ENCODE assay signal across 36 cellular contexts in genomic region chr18:8307960-8308359, GRCh38.
"Had no signal": no experiment of that assay in that cellular context is flagged by ENCODE, and none has a peak within 500 bp of the region (broad histone marks: within the 10 kb centered on the region; RNA-seq: fewer than 3 reads in every experiment).

No MANE protein-coding gene starts in this region.

- H3K4me3 ChIP-seq: ascending aorta, breast epithelium, cardiac muscle cell, coronary artery, dorsolateral prefrontal cortex, esophagus muscularis mucosa, gastroesophageal sphincter, heart right ventricle, hepatocyte had no signal

- H3K9me3 Mint-ChIP-seq: activated CD4-positive, alpha-beta memory T cell treated with anti-CD3 and anti-CD28 coated beads for 36 hours; activated CD4-positive, alpha-beta T cell treated with anti-CD3 and anti-CD28 coated beads, Interleukin-2, amount 10 ng/mL, durations not matched to agents 24 days and 14 days; activated naive CD4-positive, alpha-beta T cell treated with anti-CD3 and anti-CD28 coated beads for 36 hours; activated naive CD4-positive, alpha-beta T cell treated with anti-CD3 and anti-CD28 coated beads, Interleukin-2, amount 50 U/mL, for 24 hours; activated naive CD8-positive, alpha-beta T cell treated with anti-CD3 and anti-CD28 coated beads, Interleukin-2, amount 10 ng/mL, durations not matched to agents 7 days and 5 days; activated T-helper 1 cell treated with anti-CD3 and anti-CD28 coated beads, Interleukin-12 subunit alpha, Interleukin-12 subunit beta, Interleukin-2, Interleukin-4 antibody, amounts not matched to agents 30 ng/mL and 10 ng/mL and 1 ng/mL, durations not matched to agents 14 hours and 24 hours and 36 hours; activated T-helper 2 cell treated with anti-CD3 and anti-CD28 coated beads, Interferon-gamma antibody, Interleukin-2, Interleukin-4, amounts not matched to agents 10 μg/mL and 5 μg/mL and 100 μg/mL, durations not matched to agents 14 hours and 24 hours and 36 hours; brain; dendritic cell treated with granulocyte-macrophage colony-stimulating factor and Interleukin-4, amounts not matched to agents 40 ng/mL and 50 ng/mL, for 4 days; endodermal cell; T-helper 2 cell treated with Interferon-gamma antibody and Interleukin-4, amounts not matched to agents 5 μg/mL and 100 μg/mL, for 36 hours had no signal

- H3K27ac Mint-ChIP-seq: activated CD4-positive, alpha-beta memory T cell treated with anti-CD3 and anti-CD28 coated beads for 36 hours; activated CD4-positive, alpha-beta T cell treated with anti-CD3 and anti-CD28 coated beads for 36 hours; activated CD4-positive, alpha-beta T cell treated with anti-CD3 and anti-CD28 coated beads, Interleukin-2, amount 10 ng/mL, durations not matched to agents 24 days and 14 days; activated CD8-positive, alpha-beta memory T cell treated with anti-CD3 and anti-CD28 coated beads, Interleukin-2, amount 10 ng/mL, durations not matched to agents 7 days and 5 days; activated CD8-positive, alpha-beta T cell treated with anti-CD3 and anti-CD28 coated beads, Interleukin-2, amount 10 ng/mL, durations not matched to agents 7 days and 5 days; activated naive CD4-positive, alpha-beta T cell treated with anti-CD3 and anti-CD28 coated beads for 36 hours; activated naive CD4-positive, alpha-beta T cell treated with anti-CD3 and anti-CD28 coated beads, Interleukin-2, amount 50 U/mL, for 24 hours; activated naive CD8-positive, alpha-beta T cell treated with anti-CD3 and anti-CD28 coated beads, Interleukin-2, amount 10 ng/mL, durations not matched to agents 7 days and 5 days; activated T-helper 1 cell treated with anti-CD3 and anti-CD28 coated beads, Interleukin-12 subunit alpha, Interleukin-12 subunit beta, Interleukin-2, Interleukin-4 antibody, amounts not matched to agents 30 ng/mL and 10 ng/mL and 1 ng/mL, durations not matched to agents 14 hours and 24 hours and 36 hours; activated T-helper 2 cell treated with anti-CD3 and anti-CD28 coated beads, Interferon-gamma antibody, Interleukin-2, Interleukin-4, amounts not matched to agents 10 μg/mL and 5 μg/mL and 100 μg/mL, durations not matched to agents 14 hours and 24 hours and 36 hours; brain; dendritic cell treated with granulocyte-macrophage colony-stimulating factor and Interleukin-4, amounts not matched to agents 40 ng/mL and 50 ng/mL, for 4 days; endodermal cell; T-helper 17 cell; T-helper 2 cell treated with Interferon-gamma antibody and Interleukin-4, amounts not matched to agents 5 μg/mL and 100 μg/mL, for 36 hours had no signal

- H3K36me3 Mint-ChIP-seq: activated CD4-positive, alpha-beta memory T cell treated with anti-CD3 and anti-CD28 coated beads for 36 hours; activated CD8-positive, alpha-beta memory T cell treated with anti-CD3 and anti-CD28 coated beads, Interleukin-2, amount 10 ng/mL, durations not matched to agents 7 days and 5 days; activated naive CD4-positive, alpha-beta T cell treated with anti-CD3 and anti-CD28 coated beads, Interleukin-2, amount 50 U/mL, for 24 hours; activated naive CD8-positive, alpha-beta T cell treated with anti-CD3 and anti-CD28 coated beads, Interleukin-2, amount 10 ng/mL, durations not matched to agents 7 days and 5 days had no signal

- DNase-seq: activated CD4-positive, alpha-beta memory T cell treated with anti-CD3 and anti-CD28 coated beads for 36 hours; activated CD4-positive, alpha-beta T cell treated with anti-CD3 and anti-CD28 coated beads for 36 hours; activated CD4-positive, alpha-beta T cell treated with anti-CD3 and anti-CD28 coated beads, Interleukin-2, amount 10 ng/mL, durations not matched to agents 24 days and 14 days; activated CD4-positive, CD25-positive, alpha-beta regulatory T cell; activated CD4-positive, CD25-positive, alpha-beta regulatory T cell treated with anti-CD3 and anti-CD28 coated beads, Interleukin-2, amount 50 U/mL, for 72 hours; activated CD8-positive, alpha-beta memory T cell treated with anti-CD3 and anti-CD28 coated beads, Interleukin-2, amount 10 ng/mL, durations not matched to agents 7 days and 5 days; activated CD8-positive, alpha-beta memory T cell treated with anti-CD3 and anti-CD28 coated beads, Interleukin-2, amount 50 U/mL, for 4 hours; activated CD8-positive, alpha-beta T cell treated with anti-CD3 and anti-CD28 coated beads, Interleukin-2, amount 10 ng/mL, durations not matched to agents 7 days and 5 days; activated effector memory CD4-positive, alpha-beta T cell treated with anti-CD3 and anti-CD28 coated beads, Interleukin-2, amount 50 U/mL, for 16 hours; activated naive CD4-positive, alpha-beta T cell treated with anti-CD3 and anti-CD28 coated beads for 36 hours; activated naive CD8-positive, alpha-beta T cell treated with anti-CD3 and anti-CD28 coated beads, Interleukin-2, amount 10 ng/mL, durations not matched to agents 7 days and 5 days; activated T-cell treated with anti-CD3 and anti-CD28 coated beads, Interleukin-2, amount 50 U/mL, for 1 hour; activated T-cell treated with anti-CD3 and anti-CD28 coated beads, Interleukin-2, amount 50 U/mL, for 48 hours; central memory CD4-positive, alpha-beta T cell; cerebellar nuclear complex; dorsolateral prefrontal cortex; effector memory CD4-positive, alpha-beta T cell; endodermal cell; erythroblast; foreskin melanocyte; heart right ventricle; T-helper 17 cell; T1000 had no signal

- ATAC-seq: activated CD4-positive, alpha-beta T cell treated with anti-CD3 and anti-CD28 coated beads for 36 hours; activated CD8-positive, alpha-beta memory T cell treated with anti-CD3 and anti-CD28 coated beads, Interleukin-2, amount 10 ng/mL, durations not matched to agents 7 days and 5 days; activated CD8-positive, alpha-beta T cell treated with anti-CD3 and anti-CD28 coated beads, Interleukin-2, amount 10 ng/mL, durations not matched to agents 7 days and 5 days; gastroesophageal sphincter; heart right ventricle; T-helper 17 cell had no signal
